ENCODE assay signal across 19 cellular contexts in genomic region chr7:37405128-37405527, GRCh38. TPM values are rescaled to one million over a fixed set of nuclear protein-coding genes. Genes with fewer than 3 reads are reported as not detected.
A peak's percentile ranks its signal among the peaks of the same experiment; 100 is the strongest.
DNase-seq lines count a peak whose midpoint lies in the region; ATAC-seq and TF ChIP-seq lines count a peak whose summit lies in the region.
"Had no signal": no experiment of that assay in that cellular context is flagged by ENCODE, and none has a peak within 500 bp of the region (broad histone marks: within the 10 kb centered on the region; RNA-seq: fewer than 3 reads in every experiment).

No MANE protein-coding gene starts in this region.

- H3K4me3 ChIP-seq in mesendoderm (ENCODE audit: low read length) (no peak overlapping the region), adrenal gland (no peak overlapping the region)
- H3K4me3 ChIP-seq: GM23338, Peyer's patch had no signal

- H3K79me1 ChIP-seq in mesendoderm (ENCODE audit: low read length): peaks cover 2% of the 10 kb centered on the region

- ATAC-seq in left ventricle myocardium superior (peak; percentile 11), left cardiac atrium (no peak)
- ATAC-seq: GM23338, HCT116 had no signal

- H2AK5ac ChIP-seq in mesendoderm (ENCODE audit: low read length): no peak overlapping the region

- no CpG with 5 or more reads among the region's 5 CpGs for WGBS in mesendoderm (ENCODE audit: extremely low coverage, insufficient coverage, low lambda C conversion rate)
- 41 to 67% (median 61%) methylated on average over 5 of the region's 5 CpGs for WGBS in adrenal gland, 4 donors

- H3K27me3 ChIP-seq in mesendoderm (ENCODE audit: insufficient read depth, low read length, poor library complexity) (no peaks in the 10 kb centered on the region), adrenal gland (no peaks in the 10 kb centered on the region)
- H3K27me3 ChIP-seq: Peyer's patch had no signal

- H4K5ac ChIP-seq in mesendoderm (ENCODE audit: low read length): no peak overlapping the region

- no TSS peak for BruUV-seq in MCF 10A (replicated peaks; lab: Mats Ljungman, UMichigan)

- intact Hi-C loops in left ventricle myocardium superior (cut with micrococcal nuclease) (no loop called here), left cardiac atrium (cut with DNase I) (no loop called here), MCF 10A (cut with micrococcal nuclease) (no loop called here), adrenal gland (cut with DNase I) (no loop called here)
- intact Hi-C loops in dendritic cell treated with granulocyte-macrophage colony-stimulating factor and Interleukin-4, amounts not matched to agents 40 ng/mL and 50 ng/mL, for 4 days (cut with micrococcal nuclease): no loop called here

- POLR2A ChIA-PET in MCF 10A (lab: Yijun Ruan, JAX): no interaction called here

- no peak overlapping the region for H2BK15ac ChIP-seq in mesendoderm (replicated peaks; ENCODE audit: low read depth)

- H3K9me3 Mint-ChIP-seq in dendritic cell treated with granulocyte-macrophage colony-stimulating factor and Interleukin-4, amounts not matched to agents 40 ng/mL and 50 ng/mL, for 4 days: peaks cover 17% of the 10 kb centered on the region
- H3K9me3 Mint-ChIP-seq in MCF 10A (ENCODE audit: unreplicated experiment): no peaks in the 10 kb centered on the region
- H3K9me3 Mint-ChIP-seq: CD8-positive, alpha-beta memory T cell had no signal

- H3K9ac ChIP-seq in mesendoderm (ENCODE audit: low read length): no peak overlapping the region

- TF ChIP-seq POLR2A in adrenal gland (IDR thresholded peaks at IDR 0.05): no peak

- H3K23ac ChIP-seq in mesendoderm (ENCODE audit: low read length): no peak overlapping the region

- peaks cover 26% of the 10 kb centered on the region for H3K36me3 Mint-ChIP-seq in dendritic cell treated with granulocyte-macrophage colony-stimulating factor and Interleukin-4, amounts not matched to agents 40 ng/mL and 50 ng/mL, for 4 days (ENCODE audit: low read depth)
- no peaks in the 10 kb centered on the region for H3K36me3 Mint-ChIP-seq in MCF 10A (ENCODE audit: insufficient read depth, unreplicated experiment)

- H3K27ac Mint-ChIP-seq in dendritic cell treated with granulocyte-macrophage colony-stimulating factor and Interleukin-4, amounts not matched to agents 40 ng/mL and 50 ng/mL, for 4 days: peak overlapping the region; percentile 81
- no peak overlapping the region for H3K27ac Mint-ChIP-seq in MCF 10A (ENCODE audit: low read depth, unreplicated experiment)
- H3K27ac Mint-ChIP-seq: CD8-positive, alpha-beta memory T cell; GM23338 had no signal

- H3K4me1 Mint-ChIP-seq in dendritic cell treated with granulocyte-macrophage colony-stimulating factor and Interleukin-4, amounts not matched to agents 40 ng/mL and 50 ng/mL, for 4 days (ENCODE audit: low read depth): peaks cover 55% of the 10 kb centered on the region
- no peaks in the 10 kb centered on the region for H3K4me1 Mint-ChIP-seq in MCF 10A (ENCODE audit: insufficient read depth, unreplicated experiment)

- H3K4me2 ChIP-seq in mesendoderm (ENCODE audit: low read length): no peak overlapping the region
- H3K4me2 ChIP-seq: GM23338 had no signal

- no peaks in the 10 kb centered on the region for H3K79me2 ChIP-seq in mesendoderm (ENCODE audit: control insufficient read depth, insufficient read depth, low read length)

- no peak overlapping the region for H3K18ac ChIP-seq in mesendoderm (ENCODE audit: low read length)

- H3K56ac ChIP-seq in mesendoderm (ENCODE audit: low read length): peak overlapping the region; percentile 65

- H3K27ac ChIP-seq in mesendoderm (ENCODE audit: low read depth, low read length) (no peak overlapping the region), adrenal gland (peak overlapping the region in 2 of 5 donors; percentile 8 to 50)
- H3K27ac ChIP-seq: Peyer's patch had no signal

- no peaks in the 10 kb centered on the region for H3K36me3 ChIP-seq in mesendoderm (ENCODE audit: control insufficient read depth, insufficient read depth, low read length)
- H3K36me3 ChIP-seq in adrenal gland (replicated peaks in 1 of 2): no peaks in the 10 kb centered on the region
- H3K36me3 ChIP-seq: Peyer's patch had no signal

- H3K4me1 ChIP-seq in mesendoderm (ENCODE audit: control insufficient read depth, low read depth, low read length) (peaks cover 9% of the 10 kb centered on the region), adrenal gland (replicated peaks in 1 of 2) (peaks cover 0 to 6% of the 10 kb centered on the region in 2 donors)

- CTCF ChIA-PET in MCF 10A (lab: Yijun Ruan, JAX): no interaction called here

- DNase-seq in left ventricle myocardium superior (no peak), left cardiac atrium (no peak), mesendoderm (no peak), KBM-7 (no peak), MCF 10A (ENCODE audit: unreplicated experiment) (no peak), adrenal gland (no peak)
- DNase-seq: ACHN; C1 segment of cervical spinal cord; CD8-positive, alpha-beta memory T cell; NCI-H1105; NCI-H1694; NCI-H748 treated with DMSO at 0.1 percent for 48 hours; NK-92 treated with Interleukin-12 subunit alpha and Interleukin-12 subunit beta, amount 100 ng/mL, for 24 hours; Peyer's patch; SHP77 had no signal

- no peak overlapping the region for H3K4me3 Mint-ChIP-seq in dendritic cell treated with granulocyte-macrophage colony-stimulating factor and Interleukin-4, amounts not matched to agents 40 ng/mL and 50 ng/mL, for 4 days
- no peak overlapping the region for H3K4me3 Mint-ChIP-seq in MCF 10A (ENCODE audit: unreplicated experiment)
- H3K4me3 Mint-ChIP-seq: CD8-positive, alpha-beta memory T cell; GM23338 had no signal

- H3K27me3 Mint-ChIP-seq in dendritic cell treated with granulocyte-macrophage colony-stimulating factor and Interleukin-4, amounts not matched to agents 40 ng/mL and 50 ng/mL, for 4 days: no peaks in the 10 kb centered on the region
- H3K27me3 Mint-ChIP-seq in MCF 10A (ENCODE audit: insufficient read depth, unreplicated experiment): no peaks in the 10 kb centered on the region
- H3K27me3 Mint-ChIP-seq: CD8-positive, alpha-beta memory T cell had no signal

- in situ Hi-C loops in KBM-7 (cut with MboI; ENCODE audit: low pct_unique_long_range_greater_than_20kb, low sequenced_read_pairs): no loop called here

- H2BK5ac ChIP-seq in mesendoderm (ENCODE audit: low read length): no peak overlapping the region

- no peak overlapping the region for H4K8ac ChIP-seq in mesendoderm (ENCODE audit: low read depth, low read length)

- no peak overlapping the region for H2BK120ac ChIP-seq in mesendoderm (ENCODE audit: low read depth, low read length)

- no peak overlapping the region for H3K4ac ChIP-seq in mesendoderm (ENCODE audit: low read depth, low read length)

- H3K9me3 ChIP-seq in adrenal gland (replicated peaks in 1 of 3): no peaks in the 10 kb centered on the region
- H3K9me3 ChIP-seq: Peyer's patch had no signal

- TF ChIP-seq CTCF in MCF 10A (IDR thresholded peaks at IDR 0.05; ENCODE audit: unreplicated experiment) (no peak), adrenal gland (IDR thresholded peaks at IDR 0.05) (no peak)

RNA-seq across cellular contexts. Expression of gene ELMO1, which starts 43.5 kb away (rescaled TPM):
- 13.0 TPM for total RNA-seq in left ventricle myocardium superior
- total RNA-seq in left cardiac atrium: 10 to 100 TPM; 15.6 to 24.6 TPM
- polyA plus RNA-seq in mesendoderm (2013, experiment 1 of 2): 8.9 TPM
- 9.3 TPM for polyA plus RNA-seq in mesendoderm (2013, experiment 2 of 2)
- 0.30 TPM in 1 of 2 replicates, not detected in the other for total RNA-seq in MCF 10A (2022)
- total RNA-seq in adrenal gland: 10 to 100 TPM; 12.4 to 46.8 (median 18.8) TPM
- 10 to 100 TPM in 2 of 3 donors, 1 to 10 TPM in 1; 9.8 to 13.6 (median 10.5) TPM for polyA plus RNA-seq in adrenal gland
- total RNA-seq: LHCN-M2 had no signal

Comparison
In these comparisons a context has a peak if more than half of its experiments do, and no peak if none do; other contexts are left out.
1. RNA of gene ELMO1, which starts 43.5 kb away (total RNA-seq): 15.6 to 24.6 TPM in left cardiac atrium, 12.4 to 46.8 TPM in adrenal gland and 13.0 TPM in left ventricle myocardium superior (single experiment); 0.30 TPM in MCF 10A; every median in the first group is over 10 times any median in the second.